Comparison of ENCODE assay signal across 8 cellular contexts in the genomic region with DNA sequence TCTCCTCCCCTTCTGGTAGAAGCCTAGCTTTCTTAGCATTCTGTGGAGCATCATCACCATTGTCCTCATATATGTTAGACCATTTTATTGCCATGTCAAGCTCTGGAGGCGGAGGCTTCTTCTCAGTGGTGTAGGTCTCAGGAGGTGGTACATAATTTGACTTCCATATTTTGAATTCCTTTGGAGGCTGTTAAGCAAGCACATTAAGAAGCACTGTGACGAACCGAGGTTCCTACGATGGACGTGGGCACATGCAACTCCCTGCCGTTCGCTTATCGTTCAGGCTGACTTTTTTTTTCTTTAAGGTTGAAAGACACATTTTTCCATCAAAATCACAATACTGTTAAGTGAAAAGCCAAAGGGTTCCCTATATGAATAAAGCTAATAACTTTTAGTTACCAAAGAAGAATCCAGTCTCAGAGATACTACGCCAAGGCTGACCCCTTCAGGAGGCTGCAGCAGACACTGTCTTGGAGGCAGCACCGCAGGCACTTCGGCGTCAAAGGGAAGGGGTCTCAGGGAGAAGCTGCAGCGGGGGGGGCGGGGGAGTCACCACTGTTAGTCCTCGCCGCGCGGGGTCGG. TPM values are rescaled to one million over a fixed set of nuclear protein-coding genes. Genes with fewer than 3 reads are reported as not detected.
A peak's percentile ranks its signal among the peaks of the same experiment; 100 is the strongest.
DNase-seq lines count a peak whose midpoint lies in the region; ATAC-seq and TF ChIP-seq lines count a peak whose summit lies in the region.

No MANE protein-coding gene starts in this region.

- H3K4me1 Mint-ChIP-seq in Calu3 (ENCODE audit: low read depth, unreplicated experiment) (peaks cover 31% of the 10 kb centered on the region), osteocyte (ENCODE audit: unreplicated experiment) (peaks cover 29% of the 10 kb centered on the region)

- H3K9me3 Mint-ChIP-seq in Calu3 (ENCODE audit: low read depth, unreplicated experiment) = peaks cover 8% of the 10 kb centered on the region
- peaks cover 5% of the 10 kb centered on the region for H3K9me3 Mint-ChIP-seq in osteocyte (ENCODE audit: unreplicated experiment)

- DNase-seq in Calu3 (no peak), OCI-M1 (lab: John Stamatoyannopoulos, UW) (peak; percentile 25), epithelial cell of prostate (ENCODE audit: low read depth, low spot score) (no peak), osteocyte (ENCODE audit: extremely low spot score, unreplicated experiment) (no peak), GF-D8 (lab: John Stamatoyannopoulos, UW) (no peak)

- ATAC-seq in GM18520 (IDR thresholded peaks at IDR 0.05; ENCODE audit: unreplicated experiment) (no peak), GM18907 (IDR thresholded peaks at IDR 0.05; ENCODE audit: unreplicated experiment) (no peak), HG02642 (IDR thresholded peaks at IDR 0.05; ENCODE audit: poor library complexity, unreplicated experiment) (no peak)

- H3K27ac Mint-ChIP-seq in Calu3 (ENCODE audit: unreplicated experiment) (peak overlapping the region; percentile 54), osteocyte (ENCODE audit: unreplicated experiment) (peak overlapping the region; percentile 95)

- H3K27me3 Mint-ChIP-seq in Calu3 (ENCODE audit: unreplicated experiment) (no peaks in the 10 kb centered on the region), osteocyte (ENCODE audit: unreplicated experiment) (no peaks in the 10 kb centered on the region)

- BruUV-seq in Calu3 (replicated peaks; lab: Mats Ljungman, UMichigan) = no TSS peak

- TF ChIP-seq CTCF in Calu3 (IDR thresholded peaks at IDR 0.05; ENCODE audit: unreplicated experiment) (no peak), osteocyte (IDR thresholded peaks at IDR 0.05) (peak; percentile 14)

- H3K36me3 Mint-ChIP-seq in Calu3 (ENCODE audit: insufficient read depth, unreplicated experiment) (peaks cover 68% of the 10 kb centered on the region), osteocyte (ENCODE audit: unreplicated experiment) (peaks cover 33% of the 10 kb centered on the region)

- CTCF ChIA-PET in Calu3 (lab: Charles Lee) = interaction anchor here (0.6 to 2.8 kb wide), 11 partner anchors 10 to 314 kb away, joined by 3 to 12 read pairs (median 4); a partner anchor contains a TSS

- H3K27ac ChIP-seq in epithelial cell of prostate = peak overlapping the region; percentile 42

- H3K4me3 Mint-ChIP-seq in Calu3 (ENCODE audit: low read depth, unreplicated experiment) = peak overlapping the region; percentile 98
- peak overlapping the region; percentile 97 for H3K4me3 Mint-ChIP-seq in osteocyte (ENCODE audit: unreplicated experiment)

- intact Hi-C loops in Calu3 (cut with micrococcal nuclease; ENCODE audit: unreplicated experiment) = loop anchor here (1.0 kb wide), 1 partner anchor 313 kb away; no protein-coding TSS in a partner anchor

RNA-seq across cellular contexts. Expression of a gene that starts 0.8 kb away (rescaled TPM):
- total RNA-seq in Calu3 (2022) (29.7 TPM in 2 replicates), osteocyte (30.8 and 32.2 TPM in 2 replicates)

RNA-seq across cellular contexts. Expression of a gene that starts 17.8 kb away (rescaled TPM):
- total RNA-seq in Calu3 (2022) (57.7 and 59.1 TPM in 2 replicates), osteocyte (27.9 and 29.0 TPM in 2 replicates)

RNA-seq across cellular contexts. Expression of a gene that starts 57.8 kb away (rescaled TPM):
- total RNA-seq in Calu3 (2022) (8.3 and 10.4 TPM in 2 replicates), osteocyte (6.0 and 6.3 TPM in 2 replicates)
